8 cellular contexts compared by ENCODE assay signal in genomic region chr2:96315400-96316071, GRCh38. TPM values are rescaled to one million over a fixed set of nuclear protein-coding genes. Genes with fewer than 3 reads are reported as not detected.
DNase-seq lines count a peak whose midpoint lies in the region; ATAC-seq and TF ChIP-seq lines count a peak whose summit lies in the region.

No MANE protein-coding gene starts in this region.

- H3K27ac ChIP-seq in left ventricle myocardium inferior (replicated peaks) (peak overlapping the region; percentile 27), subcutaneous abdominal adipose tissue (ENCODE audit: low read depth, low read length) (peak overlapping the region; percentile 43)

- H3K9me3 ChIP-seq in left ventricle myocardium inferior (replicated peaks) = no peaks in the 10 kb centered on the region
- no peaks in the 10 kb centered on the region for H3K9me3 ChIP-seq in subcutaneous abdominal adipose tissue (ENCODE audit: control insufficient read depth in 5 of 5, low read length in 5 of 5)

- peak overlapping the region in 2 of 5 donors; percentile 22 to 37 for H3K9ac ChIP-seq in subcutaneous abdominal adipose tissue (ENCODE audit: low read length in 5 of 5)

- DNase-seq in left ventricle myocardium inferior (no peak), Right ventricle myocardium inferior (ENCODE audit: missing footprints) (no peak), epidermal melanocyte (ENCODE audit: insufficient read length, low spot score) (peak; percentile 40), NCI-H345 treated with DMSO at 0.1 percent for 48 hours (lab: John Stamatoyannopoulos, UW; ENCODE audit: unreplicated experiment) (no peak)
- no peak for DNase-seq in NK-92 treated with Interleukin-12 subunit alpha and Interleukin-12 subunit beta, amount 100 ng/mL, for 24 hours (lab: John Stamatoyannopoulos, UW)

- ATAC-seq in Right ventricle myocardium inferior = no peak
- ATAC-seq in SK-N-SH treated with all-trans-retinoic acid at 6 μM for 48 hours = peak; percentile 92
- ATAC-seq in HG03442 (IDR thresholded peaks at IDR 0.05; ENCODE audit: unreplicated experiment) = no peak

- H3K36me3 ChIP-seq in left ventricle myocardium inferior = no peaks in the 10 kb centered on the region
- H3K36me3 ChIP-seq in subcutaneous abdominal adipose tissue (ENCODE audit: control insufficient read depth in 5 of 5, insufficient read depth in 5 of 5, low read length in 5 of 5) = no peaks in the 10 kb centered on the region

- no peak for TF ChIP-seq CTCF in left ventricle myocardium inferior (IDR thresholded peaks at IDR 0.05; ENCODE audit: borderline replicate concordance)

- intact Hi-C loops in left ventricle myocardium inferior (cut with micrococcal nuclease) = no loop called here
- intact Hi-C loops in Right ventricle myocardium inferior (cut with DNase I) = no loop called here

- peaks cover 42% of the 10 kb centered on the region for H3K27me3 ChIP-seq in left ventricle myocardium inferior (ENCODE audit: low read depth)
- peaks cover 0 to 3% (median 0%) of the 10 kb centered on the region in 5 donors for H3K27me3 ChIP-seq in subcutaneous abdominal adipose tissue (ENCODE audit: control insufficient read depth in 5 of 5, insufficient read depth in 4 of 5, low read length in 5 of 5)

- peaks cover 2% of the 10 kb centered on the region for H3K4me1 ChIP-seq in left ventricle myocardium inferior
- peaks cover 0 to 30% (median 16%) of the 10 kb centered on the region in 5 donors for H3K4me1 ChIP-seq in subcutaneous abdominal adipose tissue (ENCODE audit: control insufficient read depth in 5 of 5, insufficient read depth in 5 of 5, low read length in 5 of 5)

- no peak overlapping the region for H3K4me3 ChIP-seq in left ventricle myocardium inferior
- no peak overlapping the region for H3K4me3 ChIP-seq in subcutaneous abdominal adipose tissue (ENCODE audit: low read depth in 1 of 5, low read length in 5 of 5)

TF ChIP-seq in SK-N-SH treated with all-trans-retinoic acid at 6 μM for 48 hours, 23 proteins besides CTCF, POLR2A, EP300 and RAD21:
- TF ChIP-seq CSDC2 (CRISPR knock-in tag; IDR thresholded peaks at IDR 0.05) = no peak
- peak; percentile 53; the same call in 1 of the 2 replicates for TF ChIP-seq ISL1 (CRISPR knock-in tag; IDR thresholded peaks at IDR 0.05)
- TF ChIP-seq TCF4 (CRISPR knock-in tag; IDR thresholded peaks at IDR 0.05; ENCODE audit: borderline replicate concordance) = no peak
- no peak for TF ChIP-seq GLIS3 (CRISPR knock-in tag; IDR thresholded peaks at IDR 0.05)
- no peak for TF ChIP-seq PATZ1 (CRISPR knock-in tag; IDR thresholded peaks at IDR 0.05; ENCODE audit: borderline replicate concordance)
TF ChIP-seq in SK-N-SH treated with all-trans-retinoic acid at 6 μM for 48 hours: peak in this region for 1.

RNA-seq across cellular contexts. Expression of gene ITPRIPL1, which starts 9.6 kb away (rescaled TPM):
- total RNA-seq in left ventricle myocardium inferior = 0.47 TPM
- 1.4 TPM for total RNA-seq in Right ventricle myocardium inferior

RNA-seq across cellular contexts. Expression of gene SNRNP200, which starts 10.2 kb away (rescaled TPM):
- 54.8 TPM for total RNA-seq in left ventricle myocardium inferior
- total RNA-seq in Right ventricle myocardium inferior = 50.9 TPM

RNA-seq across cellular contexts. Expression of gene NCAPH, which starts 20.0 kb away (rescaled TPM):
- 0.69 TPM for total RNA-seq in left ventricle myocardium inferior
- total RNA-seq in Right ventricle myocardium inferior = 1.1 TPM

RNA-seq across cellular contexts. Expression of gene CIAO1, which starts 49.5 kb away (rescaled TPM):
- total RNA-seq in left ventricle myocardium inferior (68.6 TPM), Right ventricle myocardium inferior (59.9 TPM)

RNA-seq across cellular contexts. Expression of gene TMEM127, which starts 49.7 kb away (rescaled TPM):
- total RNA-seq in left ventricle myocardium inferior = 85.7 TPM
- 68.2 TPM for total RNA-seq in Right ventricle myocardium inferior
